Comparison of ENCODE assay signal across 16 cellular contexts in genomic region chr3:47083786-47084185, GRCh38.
A peak's percentile ranks its signal among the peaks of the same experiment; 100 is the strongest.
DNase-seq lines count a peak whose midpoint lies in the region; ATAC-seq and TF ChIP-seq lines count a peak whose summit lies in the region.
"Had no signal": no experiment of that assay in that cellular context is flagged by ENCODE, and none has a peak within 500 bp of the region (broad histone marks: within the 10 kb centered on the region; RNA-seq: fewer than 3 reads in every experiment).

No MANE protein-coding gene starts in this region.

- H3K23ac ChIP-seq in mesenchymal stem cell (ENCODE audit: low read length in 2 of 2), result no peak overlapping the region
- H3K23ac ChIP-seq in H9 (ENCODE audit: insufficient read length, low read depth, low read length), result no peak overlapping the region

- H4K91ac ChIP-seq in mesenchymal stem cell (ENCODE audit: low read length) (no peak overlapping the region), H9 (ENCODE audit: insufficient read length, low read depth, low read length) (no peak overlapping the region)

- H3K36me3 Mint-ChIP-seq in activated T-cell treated with anti-CD3 and anti-CD28 coated beads, Interleukin-2, amount 50 U/mL, for 24 hours (ENCODE audit: low read depth), result peaks cover 91% of the 10 kb centered on the region
- peaks cover 42% of the 10 kb centered on the region for H3K36me3 Mint-ChIP-seq in activated T-cell treated with anti-CD3 and anti-CD28 coated beads, Interleukin-2, amount 50 U/mL, for 4 hours (ENCODE audit: insufficient read depth)
- H3K36me3 Mint-ChIP-seq in activated T-helper 17 cell treated with anti-CD3 and anti-CD28 coated beads, Interleukin-2, amount 50 U/mL, for 72 hours (ENCODE audit: low read depth), result peaks cover 97% of the 10 kb centered on the region
- H3K36me3 Mint-ChIP-seq in H9 (ENCODE audit: insufficient read depth in 1 of 3, low read depth in 3 of 3), result peaks cover 18 to 70% (median 69%) of the 10 kb centered on the region in 3 experiments; a peak in 6 of 7 replicates

- no peak overlapping the region for H3K4me3 Mint-ChIP-seq in activated T-cell treated with anti-CD3 and anti-CD28 coated beads, Interleukin-2, amount 50 U/mL, for 24 hours
- no peak overlapping the region for H3K4me3 Mint-ChIP-seq in activated T-cell treated with anti-CD3 and anti-CD28 coated beads, Interleukin-2, amount 50 U/mL, for 4 hours
- H3K4me3 Mint-ChIP-seq in activated T-helper 17 cell treated with anti-CD3 and anti-CD28 coated beads, Interleukin-2, amount 50 U/mL, for 72 hours, result no peak overlapping the region
- H3K4me3 Mint-ChIP-seq in H9, result no peak overlapping the region

- no peak overlapping the region for H2AK5ac ChIP-seq in mesenchymal stem cell (ENCODE audit: low read length, severe bottlenecking)
- H2AK5ac ChIP-seq in H9 (ENCODE audit: insufficient read length, low read length), result no peak overlapping the region

- H3K36me3 ChIP-seq in mesenchymal stem cell (ENCODE audit: control insufficient read depth in 1 of 2, insufficient read depth in 2 of 2, low read depth in 1 of 2, low read length in 2 of 2) (peaks cover 14 to 89% of the 10 kb centered on the region in 2 experiments), right atrium auricular region (peaks cover 56% of the 10 kb centered on the region)

- no peak for TF ChIP-seq CTCF in H9 (conservative IDR thresholded peaks at IDR 0.05)
- TF ChIP-seq CTCF in right atrium auricular region (IDR thresholded peaks at IDR 0.05), result no peak

- H3K9me3 ChIP-seq in mesenchymal stem cell (ENCODE audit: control insufficient read depth, low read length) (no peaks in the 10 kb centered on the region), H9 (ENCODE audit: control insufficient read depth, low read depth, low read length) (no peaks in the 10 kb centered on the region), right atrium auricular region (no peaks in the 10 kb centered on the region)

- peaks cover 22% of the 10 kb centered on the region for H3K4me1 Mint-ChIP-seq in activated T-cell treated with anti-CD3 and anti-CD28 coated beads, Interleukin-2, amount 50 U/mL, for 24 hours (ENCODE audit: low read depth)
- peaks cover 18% of the 10 kb centered on the region for H3K4me1 Mint-ChIP-seq in activated T-cell treated with anti-CD3 and anti-CD28 coated beads, Interleukin-2, amount 50 U/mL, for 4 hours (ENCODE audit: low read depth)
- peaks cover 5% of the 10 kb centered on the region for H3K4me1 Mint-ChIP-seq in activated T-helper 17 cell treated with anti-CD3 and anti-CD28 coated beads, Interleukin-2, amount 50 U/mL, for 72 hours
- no peaks in the 10 kb centered on the region for H3K4me1 Mint-ChIP-seq in H9

- no peak for DNase-seq in activated T-cell treated with anti-CD3 and anti-CD28 coated beads, Interleukin-2, amount 50 U/mL, for 24 hours
- DNase-seq in activated T-cell treated with anti-CD3 and anti-CD28 coated beads, Interleukin-2, amount 50 U/mL, for 4 hours, result no peak
- DNase-seq in SKM-1 (lab: John Stamatoyannopoulos, UW; ENCODE audit: unreplicated experiment) (peak; percentile 17), mesenchymal stem cell (peak; percentile 12), H9 (no peak), right atrium auricular region (ENCODE audit: low spot score) (no peak)
- DNase-seq: ACHN; aorta; effector memory CD4-positive, alpha-beta T cell; EL; midbrain; NCI-H2081 had no signal

- no peak overlapping the region for H4K8ac ChIP-seq in mesenchymal stem cell (ENCODE audit: low read length)
- no peak overlapping the region for H4K8ac ChIP-seq in H9 (replicated peaks; ENCODE audit: insufficient read length, low read depth, low read length)

- H2BK12ac ChIP-seq in mesenchymal stem cell (ENCODE audit: low read length in 2 of 2), result no peak overlapping the region
- H2BK12ac ChIP-seq in H9 (ENCODE audit: insufficient read length, low read depth, low read length), result no peak overlapping the region

- H3K27ac ChIP-seq in mesenchymal stem cell (ENCODE audit: low read length, poor library complexity, severe bottlenecking) (no peak overlapping the region), H9 (ENCODE audit: insufficient read length, low read depth, low read length) (no peak overlapping the region), right atrium auricular region (no peak overlapping the region)
- H3K27ac ChIP-seq: hepatocyte had no signal

- no peak overlapping the region for H3K18ac ChIP-seq in mesenchymal stem cell (ENCODE audit: low read depth in 1 of 2, low read length in 2 of 2)
- no peak overlapping the region for H3K18ac ChIP-seq in H9 (ENCODE audit: insufficient read length, low read depth, low read length)

- H3K4me1 ChIP-seq in mesenchymal stem cell (ENCODE audit: control insufficient read depth, insufficient read depth, low read depth, low read length) (no peaks in the 10 kb centered on the region), H9 (ENCODE audit: insufficient read depth, low read length) (no peaks in the 10 kb centered on the region), right atrium auricular region (no peaks in the 10 kb centered on the region)

- H3K56ac ChIP-seq in H9 (ENCODE audit: insufficient read length, low read depth, low read length), result no peak overlapping the region

- no peaks in the 10 kb centered on the region for H3K79me2 ChIP-seq in H9 (ENCODE audit: insufficient read depth, low read length)

- no peak overlapping the region for H3K4ac ChIP-seq in mesenchymal stem cell (ENCODE audit: low read depth in 1 of 2, low read length in 2 of 2)
- no peak overlapping the region for H3K4ac ChIP-seq in H9 (ENCODE audit: low read depth, low read length)

- ATAC-seq in activated T-cell treated with anti-CD3 and anti-CD28 coated beads, Interleukin-2, amount 50 U/mL, for 4 hours, result no peak
- peak; percentile 48 for ATAC-seq in HG02642 (IDR thresholded peaks at IDR 0.05; ENCODE audit: poor library complexity, unreplicated experiment)
- no peak for ATAC-seq in activated T-helper 17 cell treated with anti-CD3 and anti-CD28 coated beads, Interleukin-2, amount 50 U/mL, for 72 hours (replicated peaks)
- ATAC-seq: sciatic nerve had no signal

- H2BK5ac ChIP-seq in mesenchymal stem cell (ENCODE audit: low read depth, low read length, poor library complexity, severe bottlenecking), result no peak overlapping the region
- H2BK5ac ChIP-seq in H9 (ENCODE audit: insufficient read length, low read length), result no peak overlapping the region

- no peak overlapping the region for H3K14ac ChIP-seq in mesenchymal stem cell (ENCODE audit: low read length in 2 of 2)
- no peak overlapping the region for H3K14ac ChIP-seq in H9 (ENCODE audit: insufficient read depth, low read length)

- no peaks in the 10 kb centered on the region for H3K23me2 ChIP-seq in H9 (ENCODE audit: insufficient read length, low read depth, low read length, poor library complexity, severe bottlenecking)

- no peaks in the 10 kb centered on the region for H4K20me1 ChIP-seq in H9 (ENCODE audit: control insufficient read depth, insufficient read depth, insufficient read length)

- H3T11ph ChIP-seq in H9 (ENCODE audit: low read length), result no peak overlapping the region

- H3K4me3 ChIP-seq in mesenchymal stem cell (ENCODE audit: insufficient read depth in 1 of 2, low read depth in 1 of 2, low read length in 2 of 2), result no peak overlapping the region
- no peak overlapping the region for H3K4me3 ChIP-seq in right atrium auricular region
- H3K4me3 ChIP-seq: hepatocyte had no signal

- H3K9ac ChIP-seq in mesenchymal stem cell (ENCODE audit: low read length), result no peak overlapping the region
- H3K9ac ChIP-seq in H9 (ENCODE audit: extremely low read depth, insufficient read length, low read length), result no peak overlapping the region

- H2BK15ac ChIP-seq in mesenchymal stem cell (ENCODE audit: low read depth, poor library complexity, severe bottlenecking), result no peak overlapping the region
- H2BK15ac ChIP-seq in H9 (ENCODE audit: low read depth, low read length), result no peak overlapping the region

- H4K5ac ChIP-seq in H9 (ENCODE audit: insufficient read length, low read depth, low read length), result no peak overlapping the region

- no peaks in the 10 kb centered on the region for H3K27me3 ChIP-seq in mesenchymal stem cell (ENCODE audit: control insufficient read depth in 1 of 2, insufficient read depth in 1 of 2, low read length in 2 of 2)
- H3K27me3 ChIP-seq in H9 (ENCODE audit: insufficient read depth, low read length), result no peaks in the 10 kb centered on the region
- no peaks in the 10 kb centered on the region for H3K27me3 ChIP-seq in right atrium auricular region
- H3K27me3 ChIP-seq: hepatocyte had no signal

- H2BK20ac ChIP-seq in H9 (ENCODE audit: low read depth, low read length, poor library complexity, severe bottlenecking), result no peak overlapping the region

- H3K79me1 ChIP-seq in mesenchymal stem cell (replicated peaks; ENCODE audit: low read length, poor library complexity, severe bottlenecking), result peaks cover 28% of the 10 kb centered on the region
- H3K79me1 ChIP-seq in H9 (ENCODE audit: insufficient read depth, low read depth, low read length, poor library complexity, severe bottlenecking), result no peaks in the 10 kb centered on the region

- no peaks in the 10 kb centered on the region for H3K9me3 Mint-ChIP-seq in activated T-cell treated with anti-CD3 and anti-CD28 coated beads, Interleukin-2, amount 50 U/mL, for 24 hours
- no peaks in the 10 kb centered on the region for H3K9me3 Mint-ChIP-seq in activated T-cell treated with anti-CD3 and anti-CD28 coated beads, Interleukin-2, amount 50 U/mL, for 4 hours
- no peaks in the 10 kb centered on the region for H3K9me3 Mint-ChIP-seq in activated T-helper 17 cell treated with anti-CD3 and anti-CD28 coated beads, Interleukin-2, amount 50 U/mL, for 72 hours
- H3K9me3 Mint-ChIP-seq in H9, result no peaks in the 10 kb centered on the region

- H2BK120ac ChIP-seq in mesenchymal stem cell (ENCODE audit: low read depth, low read length) (no peak overlapping the region), H9 (ENCODE audit: low read depth, low read length, poor library complexity, severe bottlenecking) (no peak overlapping the region)

- H2AFZ ChIP-seq in mesenchymal stem cell (ENCODE audit: low read depth, low read length) (no peak overlapping the region), H9 (ENCODE audit: low read length) (no peak overlapping the region)
- H2AFZ ChIP-seq: hepatocyte had no signal

- H3K27me3 Mint-ChIP-seq in activated T-cell treated with anti-CD3 and anti-CD28 coated beads, Interleukin-2, amount 50 U/mL, for 24 hours, result no peaks in the 10 kb centered on the region
- no peaks in the 10 kb centered on the region for H3K27me3 Mint-ChIP-seq in activated T-cell treated with anti-CD3 and anti-CD28 coated beads, Interleukin-2, amount 50 U/mL, for 4 hours (ENCODE audit: low read depth)
- no peaks in the 10 kb centered on the region for H3K27me3 Mint-ChIP-seq in activated T-helper 17 cell treated with anti-CD3 and anti-CD28 coated beads, Interleukin-2, amount 50 U/mL, for 72 hours
- no peaks in the 10 kb centered on the region for H3K27me3 Mint-ChIP-seq in H9 (ENCODE audit: low read depth)

- H3K4me2 ChIP-seq in mesenchymal stem cell (ENCODE audit: low read length, poor library complexity, severe bottlenecking) (no peak overlapping the region), H9 (ENCODE audit: insufficient read depth, insufficient read length, low read length) (no peak overlapping the region)
- H3K4me2 ChIP-seq: hepatocyte had no signal

- 96% methylated on average over 2 of the region's 3 CpGs for WGBS in mesenchymal stem cell
- WGBS in H9 (ENCODE audit: extremely low coverage, insufficient read length, low lambda C conversion rate), result no CpG with 5 or more reads among the region's 3 CpGs

- peak overlapping the region; percentile 16 for H3K27ac Mint-ChIP-seq in activated T-cell treated with anti-CD3 and anti-CD28 coated beads, Interleukin-2, amount 50 U/mL, for 24 hours
- H3K27ac Mint-ChIP-seq in activated T-helper 17 cell treated with anti-CD3 and anti-CD28 coated beads, Interleukin-2, amount 50 U/mL, for 72 hours, result no peak overlapping the region
- peak overlapping the region in 1 of 3 experiments; percentile 42; a peak in 1 of 7 replicates for H3K27ac Mint-ChIP-seq in H9

Comparison
In these comparisons a context has a peak if more than half of its experiments do, and no peak if none do; other contexts are left out.
1. DNase-seq: peak in SKM-1 (single experiment) and mesenchymal stem cell (single experiment); none in activated T-cell treated with anti-CD3 and anti-CD28 coated beads, Interleukin-2, amount 50 U/mL, for 24 hours (single experiment), activated T-cell treated with anti-CD3 and anti-CD28 coated beads, Interleukin-2, amount 50 U/mL, for 4 hours (single experiment), H9 (single experiment) and right atrium auricular region (single experiment).